In genomic region chr17:74390680-74391653, GRCh38 we compare ENCODE assay signal across 20 cellular contexts. TPM values are rescaled to one million over a fixed set of nuclear protein-coding genes. Genes with fewer than 3 reads are reported as not detected.
"Had no signal": no experiment of that assay in that cellular context is flagged by ENCODE, and none has a peak within 500 bp of the region (broad histone marks: within the 10 kb centered on the region; RNA-seq: fewer than 3 reads in every experiment).

No MANE protein-coding gene starts in this region.

- H3K27me3 Mint-ChIP-seq: activated T-helper 17 cell treated with anti-CD3 and anti-CD28 coated beads, Interleukin-2, amount 50 U/mL, for 72 hours had no signal

- H3K36me3 Mint-ChIP-seq: naive thymus-derived CD4-positive, alpha-beta T cell had no signal

- H3K9me3 Mint-ChIP-seq: activated naive CD4-positive, alpha-beta T cell treated with anti-CD3 and anti-CD28 coated beads for 36 hours; activated naive CD8-positive, alpha-beta T cell treated with anti-CD3 and anti-CD28 coated beads, Interleukin-2, amount 50 U/mL, for 24 hours; activated T-helper 17 cell treated with anti-CD3 and anti-CD28 coated beads, Interleukin-2, amount 50 U/mL, for 72 hours had no signal

- ATAC-seq: activated naive CD8-positive, alpha-beta T cell treated with anti-CD3 and anti-CD28 coated beads, Interleukin-2, amount 50 U/mL, for 24 hours; activated T-helper 17 cell treated with anti-CD3 and anti-CD28 coated beads, Interleukin-2, amount 50 U/mL, for 72 hours; naive thymus-derived CD4-positive, alpha-beta T cell had no signal

- H3K27me3 ChIP-seq: heart left ventricle had no signal

- H3K9me3 ChIP-seq: heart left ventricle, mucosa of descending colon had no signal

- H3K4me3 ChIP-seq: heart left ventricle, lung, mucosa of descending colon had no signal

- H3K27ac Mint-ChIP-seq: activated naive CD4-positive, alpha-beta T cell treated with anti-CD3 and anti-CD28 coated beads for 36 hours; activated naive CD8-positive, alpha-beta T cell treated with anti-CD3 and anti-CD28 coated beads, Interleukin-2, amount 50 U/mL, for 24 hours had no signal

- H3K27ac ChIP-seq: epithelial cell of prostate, heart left ventricle had no signal

- H3K36me3 ChIP-seq: heart left ventricle had no signal

- H3K4me1 Mint-ChIP-seq: activated naive CD8-positive, alpha-beta T cell treated with anti-CD3 and anti-CD28 coated beads, Interleukin-2, amount 50 U/mL, for 24 hours; activated T-helper 17 cell treated with anti-CD3 and anti-CD28 coated beads, Interleukin-2, amount 50 U/mL, for 72 hours; naive thymus-derived CD4-positive, alpha-beta T cell had no signal

- DNase-seq: activated CD4-positive, alpha-beta T cell treated with anti-CD3 and anti-CD28 coated beads for 1 hour; activated CD4-positive, alpha-beta T cell treated with anti-CD3 and anti-CD28 coated beads, Interleukin-2, amount 50 U/mL, for 48 hours; activated naive CD4-positive, alpha-beta T cell treated with anti-CD3 and anti-CD28 coated beads for 36 hours; activated naive CD8-positive, alpha-beta T cell treated with anti-CD3 and anti-CD28 coated beads, Interleukin-2, amount 50 U/mL, for 24 hours; foreskin melanocyte; left cardiac atrium; naive thymus-derived CD4-positive, alpha-beta T cell; stimulated activated CD4-positive, alpha-beta T cell treated with anti-CD3 and anti-CD28 coated beads, Interleukin-4, amount 100 ng/mL, for 24 hours; stimulated activated naive CD4-positive, alpha-beta T cell treated with Interleukin-2 at 50 U/mL for 16 hours; trophoblast cell had no signal

- H3K4me3 Mint-ChIP-seq: activated naive CD4-positive, alpha-beta T cell treated with anti-CD3 and anti-CD28 coated beads for 36 hours; activated naive CD8-positive, alpha-beta T cell treated with anti-CD3 and anti-CD28 coated beads, Interleukin-2, amount 50 U/mL, for 24 hours; activated T-helper 17 cell treated with anti-CD3 and anti-CD28 coated beads, Interleukin-2, amount 50 U/mL, for 72 hours; naive thymus-derived CD4-positive, alpha-beta T cell had no signal

- FAIRE-seq: astrocyte, bronchial epithelial cell had no signal

RNA-seq across cellular contexts. Expression of gene GPR142, which starts 23.7 kb away (rescaled TPM):
- total RNA-seq: activated naive CD4-positive, alpha-beta T cell treated with anti-CD3 and anti-CD28 coated beads for 36 hours; activated T-helper 17 cell treated with anti-CD3 and anti-CD28 coated beads, Interleukin-2, amount 50 U/mL, for 72 hours; astrocyte; bronchial epithelial cell; fibroblast of lung; heart left ventricle; lung; naive thymus-derived CD4-positive, alpha-beta T cell; skeletal muscle tissue had no signal
- polyA plus RNA-seq: fibroblast of lung; heart left ventricle; naive thymus-derived CD4-positive, alpha-beta T cell had no signal

RNA-seq across cellular contexts. Expression of gene BTBD17, which starts 29.3 kb away (rescaled TPM):
- total RNA-seq: activated naive CD4-positive, alpha-beta T cell treated with anti-CD3 and anti-CD28 coated beads for 36 hours; activated T-helper 17 cell treated with anti-CD3 and anti-CD28 coated beads, Interleukin-2, amount 50 U/mL, for 72 hours; astrocyte; bronchial epithelial cell; dermis microvascular lymphatic vessel endothelial cell; heart left ventricle; left cardiac atrium; naive thymus-derived CD4-positive, alpha-beta T cell; skeletal muscle tissue had no signal
- polyA plus RNA-seq: fibroblast of lung; heart left ventricle; lung; naive thymus-derived CD4-positive, alpha-beta T cell had no signal

RNA-seq across cellular contexts. Expression of gene GPRC5C, which starts 40.9 kb away (rescaled TPM):
- total RNA-seq: activated naive CD4-positive, alpha-beta T cell treated with anti-CD3 and anti-CD28 coated beads for 36 hours had no signal
- polyA plus RNA-seq: naive thymus-derived CD4-positive, alpha-beta T cell had no signal
